In the genomic region with DNA sequence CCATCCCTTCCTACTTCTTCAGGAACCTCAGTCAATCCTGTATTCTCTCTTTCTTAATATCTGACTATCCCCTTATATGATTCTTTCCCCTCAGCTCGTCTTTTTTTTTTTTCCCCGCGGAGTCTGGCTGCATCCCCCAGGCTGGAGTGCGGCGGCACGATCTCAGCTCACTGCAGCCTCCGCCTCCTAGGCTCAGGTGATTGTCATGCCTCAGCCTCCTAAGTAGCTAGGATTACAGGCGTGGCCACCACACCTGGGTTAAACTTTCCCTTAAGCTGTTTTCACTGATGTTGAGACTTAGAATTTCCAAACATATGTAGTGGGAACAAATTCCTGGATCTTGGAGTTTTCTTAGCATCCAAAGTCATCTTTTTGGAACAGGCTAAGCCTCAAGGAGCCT, we compare ENCODE assay signal across 16 cellular contexts. TPM values are rescaled to one million over a fixed set of nuclear protein-coding genes. Genes with fewer than 3 reads are reported as not detected.
DNase-seq lines count a peak whose midpoint lies in the region; ATAC-seq and TF ChIP-seq lines count a peak whose summit lies in the region.
"Had no signal": no experiment of that assay in that cellular context is flagged by ENCODE, and none has a peak within 500 bp of the region (broad histone marks: within the 10 kb centered on the region; RNA-seq: fewer than 3 reads in every experiment).

No MANE protein-coding gene starts in this region.

- H3K4me1 ChIP-seq in breast epithelium (no peaks in the 10 kb centered on the region), GM23338 (ENCODE audit: insufficient read depth) (no peaks in the 10 kb centered on the region), mesenchymal stem cell (ENCODE audit: control insufficient read depth, insufficient read depth, low read depth, low read length) (no peaks in the 10 kb centered on the region), suprapubic skin (peaks cover 6% of the 10 kb centered on the region)
- H3K4me1 ChIP-seq: SJCRH30 had no signal

- no peak overlapping the region for H4K91ac ChIP-seq in mesenchymal stem cell (ENCODE audit: low read length)

- intact Hi-C loops in MCF 10A (cut with micrococcal nuclease) (loop anchor here (5.0 kb wide), 2 partner anchors 199 to 314 kb away; a partner anchor contains a TSS), breast epithelium (cut with DNase I; ENCODE audit: low total_unique reads) (loop anchor here (10.0 kb wide), 1 partner anchor 382 kb away; a partner anchor contains a TSS)
- intact Hi-C loops in activated naive CD4-positive, alpha-beta T cell treated with anti-CD3 and anti-CD28 coated beads for 36 hours (cut with micrococcal nuclease), result loop anchor here (2.0 to 5.0 kb wide), 2 partner anchors 489 to 716 kb away; a partner anchor contains a TSS

- H3K18ac ChIP-seq in mesenchymal stem cell (ENCODE audit: low read depth in 1 of 2, low read length in 2 of 2), result no peak overlapping the region

- no peaks in the 10 kb centered on the region for H3F3A ChIP-seq in GM23338 (replicated peaks; ENCODE audit: low read depth)

- H3K4ac ChIP-seq in mesenchymal stem cell (ENCODE audit: low read depth in 1 of 2, low read length in 2 of 2), result no peak overlapping the region

- H3K14ac ChIP-seq in mesenchymal stem cell (ENCODE audit: low read length in 2 of 2), result no peak overlapping the region

- no peaks in the 10 kb centered on the region for H3K9me3 Mint-ChIP-seq in MCF 10A (ENCODE audit: unreplicated experiment)
- H3K9me3 Mint-ChIP-seq in GM23338, result no peaks in the 10 kb centered on the region
- no peaks in the 10 kb centered on the region for H3K9me3 Mint-ChIP-seq in endothelial cell (ENCODE audit: unreplicated experiment)
- no peaks in the 10 kb centered on the region for H3K9me3 Mint-ChIP-seq in activated naive CD4-positive, alpha-beta T cell treated with anti-CD3 and anti-CD28 coated beads for 36 hours
- H3K9me3 Mint-ChIP-seq: CD4-positive, alpha-beta T cell had no signal

- POLR2A ChIA-PET in MCF 10A (lab: Yijun Ruan, JAX), result interaction anchor here (0.9 to 1.2 kb wide), 2 partner anchors 361 to 425 kb away, joined by 3 to 6 read pairs; a partner anchor contains a TSS

- H2AK5ac ChIP-seq in mesenchymal stem cell (ENCODE audit: low read length, severe bottlenecking), result no peak overlapping the region

- peak overlapping the region; percentile 54 for H3K9ac ChIP-seq in mesenchymal stem cell (ENCODE audit: low read length)
- H3K9ac ChIP-seq: BLaER1 treated with 17β-estradiol and CSF1 and Interleukin-3, amounts not matched to agents 10 nM and 100 nM had no signal

- no peaks in the 10 kb centered on the region for H3K9me2 ChIP-seq in GM23338 (ENCODE audit: insufficient read depth)

- no peak overlapping the region for H2BK12ac ChIP-seq in mesenchymal stem cell (ENCODE audit: low read length in 2 of 2)

- H3K36me3 ChIP-seq in breast epithelium, result no peaks in the 10 kb centered on the region
- H3K36me3 ChIP-seq in GM23338 (ENCODE audit: insufficient read depth), result no peaks in the 10 kb centered on the region
- H3K36me3 ChIP-seq in mesenchymal stem cell (ENCODE audit: control insufficient read depth in 1 of 2, insufficient read depth in 2 of 2, low read depth in 1 of 2, low read length in 2 of 2), result no peaks in the 10 kb centered on the region
- no peaks in the 10 kb centered on the region for H3K36me3 ChIP-seq in suprapubic skin
- H3K36me3 ChIP-seq: BLaER1 treated with 17β-estradiol and CSF1 and Interleukin-3, amounts not matched to agents 10 nM and 100 nM; SJCRH30 had no signal

- no peak overlapping the region for H2BK5ac ChIP-seq in mesenchymal stem cell (ENCODE audit: low read depth, low read length, poor library complexity, severe bottlenecking)

- DNase-seq in MCF 10A (ENCODE audit: unreplicated experiment) (no peak), breast epithelium (ENCODE audit: low spot score in 2 of 2) (no peak), GM23338 (ENCODE audit: low spot score) (peak; percentile 18), endothelial cell (ENCODE audit: low spot score) (no peak), mesenchymal stem cell (no peak), suprapubic skin (ENCODE audit: low spot score in 2 of 2) (no peak)
- DNase-seq in activated naive CD4-positive, alpha-beta T cell treated with anti-CD3 and anti-CD28 coated beads for 36 hours, result no peak
- DNase-seq in activated CD4-positive, CD25-positive, alpha-beta regulatory T cell treated with anti-CD3 and anti-CD28 coated beads, Interleukin-2, amount 50 U/mL, for 72 hours, result no peak
- DNase-seq: NCI-H1436 treated with DMSO at 0.1 percent for 48 hours, NCI-H187 treated with DMSO at 0.1 percent for 48 hours, NCI-H524 treated with DMSO at 0.1 percent for 48 hours had no signal

- H2AFZ ChIP-seq in GM23338, result peak overlapping the region; percentile 45; the same call in 1 of the 2 replicates
- no peak overlapping the region for H2AFZ ChIP-seq in mesenchymal stem cell (ENCODE audit: low read depth, low read length)
- H2AFZ ChIP-seq: PC-9 had no signal

- H2BK120ac ChIP-seq in mesenchymal stem cell (ENCODE audit: low read depth, low read length), result no peak overlapping the region

- H3K4me3 ChIP-seq in breast epithelium, result no peak overlapping the region
- no peak overlapping the region for H3K4me3 ChIP-seq in GM23338
- no peak overlapping the region for H3K4me3 ChIP-seq in mesenchymal stem cell (ENCODE audit: insufficient read depth in 1 of 2, low read depth in 1 of 2, low read length in 2 of 2)
- no peak overlapping the region for H3K4me3 ChIP-seq in suprapubic skin
- H3K4me3 ChIP-seq: BLaER1 treated with 17β-estradiol and CSF1 and Interleukin-3, amounts not matched to agents 10 nM and 100 nM; PC-9; SJCRH30 had no signal

- H3K27me3 Mint-ChIP-seq in MCF 10A (ENCODE audit: insufficient read depth, unreplicated experiment) (no peaks in the 10 kb centered on the region), GM23338 (ENCODE audit: insufficient read depth, low read depth, poor library complexity) (peaks cover 2% of the 10 kb centered on the region), endothelial cell (ENCODE audit: unreplicated experiment) (no peaks in the 10 kb centered on the region)
- H3K27me3 Mint-ChIP-seq in activated naive CD4-positive, alpha-beta T cell treated with anti-CD3 and anti-CD28 coated beads for 36 hours (ENCODE audit: low read depth), result peaks cover 14% of the 10 kb centered on the region

- H3K27ac Mint-ChIP-seq in MCF 10A (ENCODE audit: low read depth, unreplicated experiment) (peak overlapping the region; percentile 28), GM23338 (no peak overlapping the region), endothelial cell (ENCODE audit: unreplicated experiment) (peak overlapping the region; percentile 81)
- no peak overlapping the region for H3K27ac Mint-ChIP-seq in activated naive CD4-positive, alpha-beta T cell treated with anti-CD3 and anti-CD28 coated beads for 36 hours
- H3K27ac Mint-ChIP-seq: CD4-positive, alpha-beta T cell had no signal

- H4K20me1 ChIP-seq in GM23338 (replicated peaks; ENCODE audit: insufficient read depth), result no peaks in the 10 kb centered on the region
- H4K20me1 ChIP-seq: BLaER1 treated with 17β-estradiol and CSF1 and Interleukin-3, amounts not matched to agents 10 nM and 100 nM had no signal

- H3K4me2 ChIP-seq in GM23338 (no peak overlapping the region), mesenchymal stem cell (ENCODE audit: low read length, poor library complexity, severe bottlenecking) (no peak overlapping the region)
- H3K4me2 ChIP-seq: BLaER1 treated with 17β-estradiol and CSF1 and Interleukin-3, amounts not matched to agents 10 nM and 100 nM; PC-9 had no signal

- no peaks in the 10 kb centered on the region for H3K79me2 ChIP-seq in GM23338 (replicated peaks; ENCODE audit: insufficient read depth)

- no peaks in the 10 kb centered on the region for H3K9me3 ChIP-seq in breast epithelium
- H3K9me3 ChIP-seq in mesenchymal stem cell (ENCODE audit: control insufficient read depth, low read length), result no peaks in the 10 kb centered on the region
- no peaks in the 10 kb centered on the region for H3K9me3 ChIP-seq in suprapubic skin
- H3K9me3 ChIP-seq: BLaER1 treated with 17β-estradiol and CSF1 and Interleukin-3, amounts not matched to agents 10 nM and 100 nM; SJCRH30 had no signal

- CTCF ChIA-PET in MCF 10A (lab: Yijun Ruan, JAX), result interaction anchor here (0.6 to 4.4 kb wide), 24 partner anchors 10 to 1195 kb away, joined by 3 to 31 read pairs (median 4); a partner anchor contains a TSS
- CTCF ChIA-PET in activated naive CD4-positive, alpha-beta T cell treated with anti-CD3 and anti-CD28 coated beads for 36 hours (lab: Charles Lee), result interaction anchor here (0.8 to 2.0 kb wide), 10 partner anchors 10 to 577 kb away, joined by 3 to 21 read pairs (median 4); a partner anchor contains a TSS

- no peak overlapping the region for H3K23ac ChIP-seq in mesenchymal stem cell (ENCODE audit: low read length in 2 of 2)

- H3K27me3 ChIP-seq in breast epithelium (no peaks in the 10 kb centered on the region), GM23338 (ENCODE audit: insufficient read depth) (no peaks in the 10 kb centered on the region), mesenchymal stem cell (ENCODE audit: control insufficient read depth in 1 of 2, insufficient read depth in 1 of 2, low read length in 2 of 2) (peaks cover 0 to 23% of the 10 kb centered on the region in 2 experiments), suprapubic skin (no peaks in the 10 kb centered on the region)
- H3K27me3 ChIP-seq: BLaER1 treated with 17β-estradiol and CSF1 and Interleukin-3, amounts not matched to agents 10 nM and 100 nM; SJCRH30 had no signal

- no TSS peak for BruUV-seq in MCF 10A (replicated peaks; lab: Mats Ljungman, UMichigan)

- peak; percentile 55 for ATAC-seq in GM23338

- TF ChIP-seq CTCF in MCF 10A (IDR thresholded peaks at IDR 0.05; ENCODE audit: unreplicated experiment), result no peak
- no peak for TF ChIP-seq CTCF in breast epithelium (IDR thresholded peaks at IDR 0.05)
- no peak for TF ChIP-seq CTCF in GM23338 (conservative IDR thresholded peaks at IDR 0.05; ENCODE audit: low read depth in 2 of 2)
- TF ChIP-seq CTCF in endothelial cell (IDR thresholded peaks at IDR 0.05; ENCODE audit: unreplicated experiment), result no peak
- TF ChIP-seq CTCF in suprapubic skin (IDR thresholded peaks at IDR 0.05), result no peak

- no peak overlapping the region for H2BK15ac ChIP-seq in mesenchymal stem cell (ENCODE audit: low read depth, poor library complexity, severe bottlenecking)

- H4K8ac ChIP-seq in mesenchymal stem cell (ENCODE audit: low read length), result no peak overlapping the region

- 67% methylated on average over 8 of the region's 8 CpGs for WGBS in mesenchymal stem cell
- 56% methylated on average over 8 of the region's 8 CpGs for WGBS in suprapubic skin

- no peak for TF ChIP-seq POLR2A in breast epithelium (IDR thresholded peaks at IDR 0.05)
- no peak for TF ChIP-seq POLR2A in suprapubic skin (IDR thresholded peaks at IDR 0.05)

- no peak overlapping the region for H3K4me3 Mint-ChIP-seq in MCF 10A (ENCODE audit: unreplicated experiment)
- no peak overlapping the region for H3K4me3 Mint-ChIP-seq in GM23338
- H3K4me3 Mint-ChIP-seq in endothelial cell (ENCODE audit: unreplicated experiment), result no peak overlapping the region
- no peak overlapping the region for H3K4me3 Mint-ChIP-seq in activated naive CD4-positive, alpha-beta T cell treated with anti-CD3 and anti-CD28 coated beads for 36 hours
- H3K4me3 Mint-ChIP-seq: CD4-positive, alpha-beta T cell had no signal

- H3K4me1 Mint-ChIP-seq in MCF 10A (ENCODE audit: insufficient read depth, unreplicated experiment) (peaks cover 16% of the 10 kb centered on the region), GM23338 (no peaks in the 10 kb centered on the region), endothelial cell (ENCODE audit: unreplicated experiment) (peaks cover 14% of the 10 kb centered on the region)
- no peaks in the 10 kb centered on the region for H3K4me1 Mint-ChIP-seq in activated naive CD4-positive, alpha-beta T cell treated with anti-CD3 and anti-CD28 coated beads for 36 hours (ENCODE audit: low read depth)

- no peak for TF ChIP-seq EP300 in suprapubic skin (IDR thresholded peaks at IDR 0.05)

- H3K27ac ChIP-seq in breast epithelium (no peak overlapping the region), GM23338 (ENCODE audit: low read depth) (no peak overlapping the region), mesenchymal stem cell (ENCODE audit: low read length, poor library complexity, severe bottlenecking) (no peak overlapping the region), suprapubic skin (no peak overlapping the region)
- H3K27ac ChIP-seq: HL-60, PC-9, SJCRH30 had no signal

- H3K79me1 ChIP-seq in mesenchymal stem cell (replicated peaks; ENCODE audit: low read length, poor library complexity, severe bottlenecking), result no peaks in the 10 kb centered on the region

- H3K36me3 Mint-ChIP-seq in MCF 10A (ENCODE audit: insufficient read depth, unreplicated experiment) (no peaks in the 10 kb centered on the region), GM23338 (ENCODE audit: low read depth) (no peaks in the 10 kb centered on the region), endothelial cell (ENCODE audit: low read depth, unreplicated experiment) (no peaks in the 10 kb centered on the region)
- H3K36me3 Mint-ChIP-seq in activated naive CD4-positive, alpha-beta T cell treated with anti-CD3 and anti-CD28 coated beads for 36 hours (ENCODE audit: low read depth), result no peaks in the 10 kb centered on the region

RNA-seq across cellular contexts. Expression of a gene that starts 13.3 kb away (rescaled TPM):
- 27.8 and 30.5 TPM in 2 replicates for total RNA-seq in MCF 10A (2022)
- total RNA-seq in breast epithelium, result 10 to 100 TPM; 17.0 to 17.1 (median 17.1) TPM
- total RNA-seq in GM23338 (2014; rRNA removed; shearing (Covaris generic)), result 5.6 and 8.2 TPM in 2 replicates
- polyA plus RNA-seq in GM23338 (2016; fragmentation: Nextera tagmentation; extraction: Ambion mirVana), result 2.8 and 3.0 TPM in 2 replicates
- total RNA-seq in endothelial cell (ENCODE audit: unreplicated experiment), result 22.3 TPM
- polyA plus RNA-seq in mesenchymal stem cell (2013, experiment 1 of 2), result 13.1 TPM
- polyA plus RNA-seq in mesenchymal stem cell (2013, experiment 2 of 2), result 12.6 TPM
- total RNA-seq in activated naive CD4-positive, alpha-beta T cell treated with anti-CD3 and anti-CD28 coated beads for 36 hours, result 1 to 10 TPM; 4.0 to 5.1 TPM
- 10 to 100 TPM; 17.5 to 22.3 (median 19.0) TPM for total RNA-seq in suprapubic skin

Comparison
In these comparisons a context has a peak if more than half of its experiments do, and no peak if none do; other contexts are left out.
1. H3K27ac Mint-ChIP-seq: peak in MCF 10A (single experiment) and endothelial cell (single experiment); none in GM23338 (single experiment) and activated naive CD4-positive, alpha-beta T cell treated with anti-CD3 and anti-CD28 coated beads for 36 hours (single experiment).